26 cellular contexts compared by ENCODE assay signal in the genomic region with DNA sequence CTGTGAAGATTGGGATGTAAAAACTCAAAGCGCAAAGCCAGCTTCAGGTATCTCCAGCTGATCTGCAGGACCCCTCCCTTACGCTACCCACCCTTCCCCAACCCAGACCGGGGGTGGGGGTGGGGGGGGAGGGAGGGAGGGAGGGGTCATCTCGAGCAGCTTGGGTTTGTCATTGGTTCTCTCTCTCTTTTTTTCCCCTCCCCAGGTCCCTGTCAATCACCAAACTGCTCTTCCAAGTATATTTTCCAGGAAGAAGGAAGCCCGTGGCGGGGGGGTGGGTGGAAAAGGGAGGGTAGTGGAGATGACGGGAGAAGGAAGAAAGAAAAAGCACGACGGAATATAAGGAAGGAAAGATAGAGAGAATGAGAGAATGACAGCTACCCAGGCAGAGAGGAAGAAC. TPM values are rescaled to one million over a fixed set of nuclear protein-coding genes. Genes with fewer than 3 reads are reported as not detected.
DNase-seq lines count a peak whose midpoint lies in the region; ATAC-seq and TF ChIP-seq lines count a peak whose summit lies in the region.
"Had no signal": no experiment of that assay in that cellular context is flagged by ENCODE, and none has a peak within 500 bp of the region (broad histone marks: within the 10 kb centered on the region; RNA-seq: fewer than 3 reads in every experiment).

No MANE protein-coding gene starts in this region.

- CTCF ChIA-PET in Caco-2 (lab: Charles Lee), result no interaction called here
- CTCF ChIA-PET in activated CD4-positive, alpha-beta memory T cell treated with anti-CD3 and anti-CD28 coated beads for 36 hours (lab: Charles Lee), result no interaction called here

- H3K27me3 Mint-ChIP-seq in Caco-2 (ENCODE audit: insufficient read depth, unreplicated experiment), result no peaks in the 10 kb centered on the region
- H3K27me3 Mint-ChIP-seq in neural progenitor cell (ENCODE audit: insufficient read depth, low read depth), result peaks cover 14% of the 10 kb centered on the region
- H3K27me3 Mint-ChIP-seq in activated CD4-positive, alpha-beta memory T cell treated with anti-CD3 and anti-CD28 coated beads for 36 hours, result peaks cover 17% of the 10 kb centered on the region

- TF ChIP-seq POLR2A in tibial nerve (IDR thresholded peaks at IDR 0.05), result no peak

- H3K4me3 Mint-ChIP-seq in Caco-2 (ENCODE audit: unreplicated experiment) (peak overlapping the region; percentile 50), neural progenitor cell (peak overlapping the region; percentile 64)
- no peak overlapping the region for H3K4me3 Mint-ChIP-seq in activated CD4-positive, alpha-beta memory T cell treated with anti-CD3 and anti-CD28 coated beads for 36 hours
- H3K4me3 Mint-ChIP-seq: activated B cell treated with CpG ODN at 0.5 μM for 24 hours; activated CD4-positive, alpha-beta memory T cell treated with anti-CD3 and anti-CD28 coated beads, Interleukin-2, amount 10 ng/mL, durations not matched to agents 7 days and 5 days; activated T-cell treated with anti-CD3 and anti-CD28 coated beads, Interleukin-2, amount 50 U/mL, for 24 hours; CD4-positive, CD25-positive, alpha-beta regulatory T cell had no signal

- no peak for ATAC-seq in esophagus mucosa
- no peak for ATAC-seq in GM21619 (IDR thresholded peaks at IDR 0.05; ENCODE audit: unreplicated experiment)
- ATAC-seq: GM12878 had no signal

- 2% methylated on average over 5 of the region's 9 CpGs for WGBS in HUES64
- WGBS in tibial nerve, 2 donors, result 11 to 14% methylated on average over 9 of the region's 9 CpGs

- POLR2A ChIA-PET in Caco-2 (lab: Charles Lee), result no interaction called here
- POLR2A ChIA-PET in activated CD4-positive, alpha-beta memory T cell treated with anti-CD3 and anti-CD28 coated beads for 36 hours (lab: Charles Lee), result no interaction called here

- TF ChIP-seq EP300 in tibial nerve (IDR thresholded peaks at IDR 0.05), result no peak

- no peak overlapping the region for H3K4me3 ChIP-seq in Caco-2 (ENCODE audit: low read depth, low read length)
- peak overlapping the region; percentile 52 for H3K4me3 ChIP-seq in HUES64 (ENCODE audit: low read length)
- H3K4me3 ChIP-seq in iPS-18a (ENCODE audit: low read length), result peak overlapping the region; percentile 64
- H3K4me3 ChIP-seq in neural progenitor cell, result peak overlapping the region; percentile 30
- no peak overlapping the region for H3K4me3 ChIP-seq in tibial nerve
- H3K4me3 ChIP-seq: GM12878 had no signal

- intact Hi-C loops in Caco-2 (cut with micrococcal nuclease; ENCODE audit: unreplicated experiment), result no loop called here
- intact Hi-C loops in activated CD4-positive, alpha-beta memory T cell treated with anti-CD3 and anti-CD28 coated beads for 36 hours (cut with micrococcal nuclease), result no loop called here

- DNase-seq in Caco-2, result no peak
- no peak for DNase-seq in neural progenitor cell (ENCODE audit: low spot score)
- no peak for DNase-seq in tibial nerve (ENCODE audit: low spot score in 2 of 2)
- DNase-seq in activated CD4-positive, alpha-beta memory T cell treated with anti-CD3 and anti-CD28 coated beads for 36 hours, result no peak
- DNase-seq: activated B cell treated with CpG ODN at 0.5 μM for 24 hours; activated CD4-positive, alpha-beta memory T cell treated with anti-CD3 and anti-CD28 coated beads, Interleukin-2, amount 10 ng/mL, durations not matched to agents 7 days and 5 days; activated naive CD4-positive, alpha-beta T cell treated with Interleukin-2 at 50 U/mL for 16 hours; activated T-cell treated with anti-CD3 and anti-CD28 coated beads, Interleukin-2, amount 50 U/mL, for 24 hours; amygdala; caudate nucleus; CD4-positive, CD25-positive, alpha-beta regulatory T cell; dermis blood vessel endothelial cell; DMS153; GOT3; NCI-H1105 treated with DMSO at 0.1 percent for 48 hours; NCI-H524; stimulated activated CD4-positive, alpha-beta T cell treated with anti-CD3 and anti-CD28 coated beads, Interleukin-12 subunit alpha, Interleukin-12 subunit beta, amount 100 ng/mL, for 4 hours; stimulated activated CD8-positive, alpha-beta memory T cell treated with anti-CD3 and anti-CD28 coated beads, Interleukin-4, amount 100 ng/mL, for 48 hours had no signal

- no TSS peak for BruUV-seq in Caco-2 (replicated peaks; lab: Mats Ljungman, UMichigan)

- no peaks in the 10 kb centered on the region for H3K9me3 ChIP-seq in Caco-2
- H3K9me3 ChIP-seq in HUES64 (ENCODE audit: insufficient read depth, low read depth, low read length), result no peaks in the 10 kb centered on the region
- no peaks in the 10 kb centered on the region for H3K9me3 ChIP-seq in iPS-18a (ENCODE audit: control insufficient read depth, low read depth, low read length)
- H3K9me3 ChIP-seq in neural progenitor cell (ENCODE audit: low read depth), result no peaks in the 10 kb centered on the region
- no peaks in the 10 kb centered on the region for H3K9me3 ChIP-seq in tibial nerve
- H3K9me3 ChIP-seq: neutrophil had no signal

- peak overlapping the region; percentile 77 for H3K4me2 ChIP-seq in neural progenitor cell

- no peaks in the 10 kb centered on the region for H3K36me3 Mint-ChIP-seq in Caco-2 (ENCODE audit: insufficient read depth, unreplicated experiment)
- H3K36me3 Mint-ChIP-seq in neural progenitor cell, result peaks cover 18% of the 10 kb centered on the region
- H3K36me3 Mint-ChIP-seq in activated CD4-positive, alpha-beta memory T cell treated with anti-CD3 and anti-CD28 coated beads for 36 hours, result no peaks in the 10 kb centered on the region
- H3K36me3 Mint-ChIP-seq: CD4-positive, CD25-positive, alpha-beta regulatory T cell had no signal

- H3K27ac Mint-ChIP-seq in Caco-2 (ENCODE audit: unreplicated experiment) (no peak overlapping the region), neural progenitor cell (no peak overlapping the region)
- H3K27ac Mint-ChIP-seq in activated CD4-positive, alpha-beta memory T cell treated with anti-CD3 and anti-CD28 coated beads for 36 hours, result no peak overlapping the region
- H3K27ac Mint-ChIP-seq: activated B cell treated with CpG ODN at 0.5 μM for 24 hours; activated CD4-positive, alpha-beta memory T cell treated with anti-CD3 and anti-CD28 coated beads, Interleukin-2, amount 10 ng/mL, durations not matched to agents 7 days and 5 days; activated T-cell treated with anti-CD3 and anti-CD28 coated beads, Interleukin-2, amount 50 U/mL, for 24 hours had no signal

- no peaks in the 10 kb centered on the region for H3K27me3 ChIP-seq in Caco-2 (replicated peaks; ENCODE audit: control insufficient read depth, insufficient read depth, low read length)
- no peaks in the 10 kb centered on the region for H3K27me3 ChIP-seq in HUES64 (ENCODE audit: insufficient read depth, low read length)
- no peaks in the 10 kb centered on the region for H3K27me3 ChIP-seq in iPS-18a (ENCODE audit: control insufficient read depth, insufficient read depth, low read length)
- no peaks in the 10 kb centered on the region for H3K27me3 ChIP-seq in neural progenitor cell
- H3K27me3 ChIP-seq in tibial nerve, result peaks cover 0 to 42% of the 10 kb centered on the region in 2 donors

- peaks cover 32% of the 10 kb centered on the region for H3K79me2 ChIP-seq in neural progenitor cell (ENCODE audit: low read depth)

- H3K9ac ChIP-seq in HUES64 (ENCODE audit: low read depth, low read length) (no peak overlapping the region), iPS-18a (ENCODE audit: low read length) (peak overlapping the region; percentile 35), neural progenitor cell (no peak overlapping the region)

- no peaks in the 10 kb centered on the region for H3K9me3 Mint-ChIP-seq in Caco-2 (ENCODE audit: unreplicated experiment)
- no peaks in the 10 kb centered on the region for H3K9me3 Mint-ChIP-seq in neural progenitor cell
- no peaks in the 10 kb centered on the region for H3K9me3 Mint-ChIP-seq in activated CD4-positive, alpha-beta memory T cell treated with anti-CD3 and anti-CD28 coated beads for 36 hours
- H3K9me3 Mint-ChIP-seq: activated B cell treated with CpG ODN at 0.5 μM for 24 hours; activated CD4-positive, alpha-beta memory T cell treated with anti-CD3 and anti-CD28 coated beads, Interleukin-2, amount 10 ng/mL, durations not matched to agents 7 days and 5 days had no signal

- no peak for TF ChIP-seq CTCF in Caco-2 (IDR thresholded peaks at IDR 0.05; ENCODE audit: insufficient read depth in 1 of 2, low read depth in 1 of 2, low read length in 1 of 2, severe bottlenecking in 1 of 2, unreplicated experiment in 1 of 2)
- no peak for TF ChIP-seq CTCF in neural progenitor cell (IDR thresholded peaks at IDR 0.05)
- TF ChIP-seq CTCF in tibial nerve (IDR thresholded peaks at IDR 0.05), result no peak

- H3K27ac ChIP-seq in HUES64 (ENCODE audit: low read depth, low read length) (no peak overlapping the region), iPS-18a (ENCODE audit: low read length) (no peak overlapping the region), neural progenitor cell (no peak overlapping the region), tibial nerve (no peak overlapping the region)
- H3K27ac ChIP-seq: neutrophil had no signal

- H3K36me3 ChIP-seq in Caco-2 (ENCODE audit: control insufficient read depth, insufficient read depth, low read length), result no peaks in the 10 kb centered on the region
- H3K36me3 ChIP-seq in HUES64 (ENCODE audit: insufficient read depth, low read length), result peaks cover 32% of the 10 kb centered on the region
- peaks cover 29% of the 10 kb centered on the region for H3K36me3 ChIP-seq in iPS-18a (ENCODE audit: control insufficient read depth, low read depth, low read length)
- H3K36me3 ChIP-seq in neural progenitor cell, result peaks cover 12% of the 10 kb centered on the region
- no peaks in the 10 kb centered on the region for H3K36me3 ChIP-seq in tibial nerve
- H3K36me3 ChIP-seq: neutrophil had no signal

- peaks cover 44% of the 10 kb centered on the region for H4K20me1 ChIP-seq in neural progenitor cell (ENCODE audit: low read depth)

- H3K4me1 Mint-ChIP-seq in Caco-2 (ENCODE audit: low read depth, unreplicated experiment) (peaks cover 10% of the 10 kb centered on the region), neural progenitor cell (peaks cover 43% of the 10 kb centered on the region)
- H3K4me1 Mint-ChIP-seq in activated CD4-positive, alpha-beta memory T cell treated with anti-CD3 and anti-CD28 coated beads for 36 hours (ENCODE audit: low read depth), result no peaks in the 10 kb centered on the region
- H3K4me1 Mint-ChIP-seq: activated B cell treated with CpG ODN at 0.5 μM for 24 hours; activated CD4-positive, alpha-beta memory T cell treated with anti-CD3 and anti-CD28 coated beads, Interleukin-2, amount 10 ng/mL, durations not matched to agents 7 days and 5 days; CD4-positive, CD25-positive, alpha-beta regulatory T cell had no signal

- no peak overlapping the region for H2AFZ ChIP-seq in neural progenitor cell (replicated peaks)

- H3K4me1 ChIP-seq in Caco-2 (peaks cover 9% of the 10 kb centered on the region), HUES64 (ENCODE audit: insufficient read depth, low read length) (peaks cover 24% of the 10 kb centered on the region), iPS-18a (ENCODE audit: control insufficient read depth, low read depth, low read length) (peaks cover 19% of the 10 kb centered on the region), neural progenitor cell (peaks cover 32% of the 10 kb centered on the region), tibial nerve (peaks cover 0 to 5% (median 0%) of the 10 kb centered on the region in 4 donors)

- H3F3A ChIP-seq in neural progenitor cell (ENCODE audit: low read depth), result peaks cover 64% of the 10 kb centered on the region

RNA-seq across cellular contexts. Expression of a gene that starts 17.9 kb away (rescaled TPM):
- total RNA-seq in Caco-2 (2022), result not detected in 2 replicates
- 62.6 TPM for polyA plus RNA-seq in HUES64 (2013, experiment 1 of 2)
- 75.5 TPM for polyA plus RNA-seq in HUES64 (2013, experiment 2 of 2)
- total RNA-seq in neural progenitor cell (ENCODE audit: low replicate concordance), result 50.3 and 70.7 TPM in 2 replicates
- not detected for total RNA-seq in esophagus mucosa
- 1 to 10 TPM in 1 of 4 donors, under 1 TPM in 3; 0.21 to 1.4 (median 0.26) TPM for total RNA-seq in tibial nerve
- not detected for total RNA-seq in activated CD4-positive, alpha-beta memory T cell treated with anti-CD3 and anti-CD28 coated beads for 36 hours
- total RNA-seq: activated B cell treated with CpG ODN at 0.5 μM for 24 hours; activated CD4-positive, alpha-beta memory T cell treated with anti-CD3 and anti-CD28 coated beads, Interleukin-2, amount 10 ng/mL, durations not matched to agents 7 days and 5 days; CD4-positive, CD25-positive, alpha-beta regulatory T cell; mononuclear cell; pulmonary artery endothelial cell had no signal
- polyA plus RNA-seq: CD4-positive, CD25-positive, alpha-beta regulatory T cell had no signal

Comparison
In these comparisons a context has a peak if more than half of its experiments do, and no peak if none do; other contexts are left out.
1. H3K4me3 ChIP-seq: peak in HUES64 (single experiment), iPS-18a (single experiment) and neural progenitor cell (single experiment); none in Caco-2 (single experiment) and tibial nerve (0 of 4).
2. RNA of a gene that starts 17.9 kb away (total RNA-seq): 50.3 to 70.7 TPM in neural progenitor cell; 0.21 to 1.4 TPM in tibial nerve, not detected in esophagus mucosa (single experiment), not detected in Caco-2 and not detected in activated CD4-positive, alpha-beta memory T cell treated with anti-CD3 and anti-CD28 coated beads for 36 hours; every median in the first group is over 10 times any median in the second.